ENCODE assay signal across 9 cellular contexts in the genomic region with DNA sequence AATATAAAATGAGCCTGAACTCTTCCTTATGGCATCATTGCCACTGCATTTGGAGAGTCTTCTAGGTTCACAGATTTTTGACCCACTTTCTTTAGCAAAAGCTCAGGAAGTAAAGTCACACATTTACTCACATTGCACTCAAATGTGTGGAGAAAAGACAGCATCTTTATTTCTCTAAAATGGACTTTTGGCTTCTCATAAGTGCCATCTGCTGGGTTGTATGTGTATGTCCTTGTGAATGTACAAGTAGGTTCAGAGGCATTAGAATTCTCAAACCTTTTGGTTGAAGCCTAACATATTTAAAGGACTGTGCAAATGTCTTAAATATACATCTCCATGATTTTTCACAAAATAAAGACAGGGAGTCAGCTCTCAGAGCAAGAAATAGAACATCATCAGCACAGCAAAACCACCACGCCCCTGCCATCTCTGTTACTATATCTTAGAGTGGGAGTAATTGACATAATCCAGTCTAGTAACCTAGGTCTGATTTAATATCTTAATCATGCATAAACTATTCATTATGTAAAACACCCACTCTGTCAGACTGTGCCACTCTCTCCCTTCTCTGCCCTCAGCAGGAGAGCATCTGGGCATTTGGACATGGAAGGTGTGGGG. TPM values are rescaled to one million over a fixed set of nuclear protein-coding genes. Genes with fewer than 3 reads are reported as not detected.
DNase-seq lines count a peak whose midpoint lies in the region; FAIRE-seq and TF ChIP-seq lines count a peak whose summit lies in the region.
"Had no signal": no experiment of that assay in that cellular context is flagged by ENCODE, and none has a peak within 500 bp of the region (broad histone marks: within the 10 kb centered on the region; RNA-seq: fewer than 3 reads in every experiment).

No MANE protein-coding gene starts in this region.

- H3K27me3 ChIP-seq in dorsolateral prefrontal cortex (peaks cover 0 to 3% (median 0%) of the 10 kb centered on the region in 45 donors), small intestine (ENCODE audit: control insufficient read depth in 2 of 2, insufficient read depth in 2 of 2, low read length in 2 of 2) (no peaks in the 10 kb centered on the region)

- no TSS peak for BruUV-seq in Calu3 (replicated peaks; lab: Mats Ljungman, UMichigan)

- intact Hi-C loops in dorsolateral prefrontal cortex (cut with DNase I): loop anchor here (5.0 kb wide), 2 partner anchors 39 to 141 kb away; no protein-coding TSS in a partner anchor
- intact Hi-C loops in Calu3 (cut with micrococcal nuclease; ENCODE audit: unreplicated experiment): loop anchor here (1.0 kb wide), 1 partner anchor 41 kb away; no protein-coding TSS in a partner anchor

- in situ Hi-C loops in KBM-7 (cut with MboI; ENCODE audit: low pct_unique_long_range_greater_than_20kb, low sequenced_read_pairs): no loop called here

- H3K9me3 Mint-ChIP-seq in Calu3 (ENCODE audit: low read depth, unreplicated experiment): no peaks in the 10 kb centered on the region

- WGBS in small intestine, 3 donors: 14 to 95% (median 83%) methylated on average over 1 of the region's 1 CpG

- H3K9me3 ChIP-seq in small intestine (ENCODE audit: control insufficient read depth, low read depth): no peaks in the 10 kb centered on the region

- no peaks in the 10 kb centered on the region for H3K36me3 ChIP-seq in small intestine (ENCODE audit: control insufficient read depth in 2 of 2, insufficient read depth in 2 of 2, low read length in 2 of 2)

- no peak overlapping the region for H3K4me3 ChIP-seq in dorsolateral prefrontal cortex
- H3K4me3 ChIP-seq in small intestine (ENCODE audit: low read depth in 1 of 2, low read length in 2 of 2): no peak overlapping the region

- H3K27ac Mint-ChIP-seq in Calu3 (ENCODE audit: unreplicated experiment): no peak overlapping the region

- H3K4me3 Mint-ChIP-seq in Calu3 (ENCODE audit: low read depth, unreplicated experiment): no peak overlapping the region

- H3K4me1 Mint-ChIP-seq in Calu3 (ENCODE audit: low read depth, unreplicated experiment): no peaks in the 10 kb centered on the region

- H3K4me1 ChIP-seq in small intestine (ENCODE audit: control insufficient read depth in 2 of 2, insufficient read depth in 1 of 2, low read depth in 1 of 2, low read length in 1 of 2): no peaks in the 10 kb centered on the region

- no peak for FAIRE-seq in small intestine (lab: Jason Lieb, UNC)

- peaks cover 8% of the 10 kb centered on the region for H3K27me3 Mint-ChIP-seq in Calu3 (ENCODE audit: unreplicated experiment)

- DNase-seq in Daoy (ENCODE audit: low read depth) (peak; percentile 7), NCI-H2227 (lab: John Stamatoyannopoulos, UW; ENCODE audit: unreplicated experiment) (peak; percentile 44), dorsolateral prefrontal cortex (no peak), non-pigmented ciliary epithelial cell (ENCODE audit: low read depth) (peak; percentile 24), KBM-7 (no peak), Calu3 (no peak), small intestine (no peak)
- no peak for DNase-seq in central memory CD4-positive, alpha-beta T cell
- DNase-seq: NCI-H1436 treated with DMSO at 0.1 percent for 48 hours had no signal

- H3K27ac ChIP-seq in dorsolateral prefrontal cortex: peak overlapping the region in 1 of 59 donors; percentile 11
- H3K27ac ChIP-seq in small intestine (ENCODE audit: low read depth in 1 of 2, low read length in 1 of 2): no peak overlapping the region

- TF ChIP-seq CTCF in dorsolateral prefrontal cortex (IDR thresholded peaks at IDR 0.05 in 54 of 56, conservative IDR thresholded peaks at IDR 0.05 in 2 of 56; ENCODE audit: low read depth in 1 of 56, partially characterized antibody in 56 of 56) (peak; percentile 24 to 69 (median 52)), Calu3 (IDR thresholded peaks at IDR 0.05; ENCODE audit: unreplicated experiment) (no peak)

- H3K36me3 Mint-ChIP-seq in Calu3 (ENCODE audit: insufficient read depth, unreplicated experiment): no peaks in the 10 kb centered on the region

- CTCF ChIA-PET in Calu3 (lab: Charles Lee): interaction anchor here (0.7 to 3.0 kb wide), 3 partner anchors 37 to 41 kb away, joined by 3 to 18 read pairs (median 4); no protein-coding TSS in a partner anchor

RNA-seq across cellular contexts. Expression of a gene that starts 42.2 kb away (rescaled TPM):
- total RNA-seq in Daoy (2014; rRNA removed; shearing (Covaris generic)): 2.1 and 10.0 TPM in 2 replicates
- total RNA-seq in dorsolateral prefrontal cortex (10 to 100 TPM in 2 of 120 experiments, 1 to 10 TPM in 99, under 1 TPM in 19; 0.24 to 13.9 (median 2.0) TPM), Calu3 (2022) (7.5 and 11.1 TPM in 2 replicates)
- 1 to 10 TPM; 4.3 to 6.0 (median 5.6) TPM for polyA plus RNA-seq in small intestine

Comparison
In these comparisons a context has a peak if more than half of its experiments do, and no peak if none do; other contexts are left out.
1. DNase-seq: peak in Daoy (single experiment), NCI-H2227 (single experiment) and non-pigmented ciliary epithelial cell (single experiment); none in dorsolateral prefrontal cortex (0 of 10), KBM-7 (single experiment), central memory CD4-positive, alpha-beta T cell (single experiment), Calu3 (single experiment) and small intestine (single experiment).